In genomic region chr4:8349664-8350225, GRCh38 we compare ENCODE assay signal across 1 cellular context.
TF ChIP-seq lines count a peak whose summit lies in the region.

No MANE protein-coding gene starts in this region.

TF ChIP-seq in K562, 482 proteins besides CTCF, POLR2A, EP300 and RAD21 (continued from another document):
- TF ChIP-seq ATF3 (IDR thresholded peaks at IDR 0.05) (peak; percentile 21; the same call in 1 of the 2 replicates), ATF3 (CRISPR knock-in tag; conservative IDR thresholded peaks at IDR 0.05) (no peak), ZNF445 (CRISPR knock-in tag; IDR thresholded peaks at IDR 0.05; ENCODE audit: low read depth) (no peak), ZFPM2 (CRISPR knock-in tag; IDR thresholded peaks at IDR 0.05) (no peak), ATF7 (IDR thresholded peaks at IDR 0.05) (0 out of 2 replicates have a peak, but pooled peaks have one; percentile 15)
